In genomic region chr10:73894245-73894971, GRCh38 we compare ENCODE assay signal across 1 cellular context.
TF ChIP-seq lines count a peak whose summit lies in the region.

No MANE protein-coding gene starts in this region.

TF ChIP-seq in endothelial cell of umbilical vein, 7 proteins besides CTCF, POLR2A, EP300 and RAD21:
- TF ChIP-seq POLR2AphosphoS5 (IDR thresholded peaks at IDR 0.05; ENCODE audit: insufficient read depth, low read depth, low read length) (peak; percentile 82), GATA2 (IDR thresholded peaks at IDR 0.05; ENCODE audit: insufficient read depth, insufficient read length, low read depth, low read length) (peak; percentile 53), FOS (IDR thresholded peaks at IDR 0.05; ENCODE audit: borderline replicate concordance, insufficient read depth, low read length) (peak; percentile 99), EZH2 (IDR thresholded peaks at IDR 0.05; ENCODE audit: borderline replicate concordance, low read depth, low read length, severe bottlenecking) (no peak), MYC (IDR thresholded peaks at IDR 0.05; ENCODE audit: low read depth, low read length) (no peak), JUN (IDR thresholded peaks at IDR 0.05; ENCODE audit: borderline replicate concordance, insufficient read depth, insufficient read length, low read depth) (peak; percentile 87), MAX (IDR thresholded peaks at IDR 0.05; ENCODE audit: insufficient read depth, insufficient read length) (no peak)
